Comparison of ENCODE assay signal across 17 cellular contexts in genomic region chr13:98208606-98209005, GRCh38. TPM values are rescaled to one million over a fixed set of nuclear protein-coding genes. Genes with fewer than 3 reads are reported as not detected.
DNase-seq lines count a peak whose midpoint lies in the region; ATAC-seq and TF ChIP-seq lines count a peak whose summit lies in the region.
"Had no signal": no experiment of that assay in that cellular context is flagged by ENCODE, and none has a peak within 500 bp of the region (broad histone marks: within the 10 kb centered on the region; RNA-seq: fewer than 3 reads in every experiment).

No MANE protein-coding gene starts in this region.

- no peaks in the 10 kb centered on the region for H3K27me3 ChIP-seq in SJSA1 (replicated peaks)
- H3K27me3 ChIP-seq: SJCRH30 had no signal

- DNase-seq in SJSA1 (ENCODE audit: low read depth in 1 of 2, low spot score in 2 of 2) (no peak), endothelial cell (ENCODE audit: low spot score) (no peak), neural crest cell (ENCODE audit: low read depth, low spot score) (no peak), type B pancreatic cell (ENCODE audit: extremely low spot score, unreplicated experiment) (no peak), Calu3 (no peak), Right ventricle myocardium inferior (ENCODE audit: missing footprints) (no peak), GM19238 (ENCODE audit: insufficient read length, low spot score) (no peak)
- DNase-seq: Caco-2, KBM-7, MV-4-11, NCI-H1417 treated with DMSO at 0.1 percent for 48 hours, NCI-H1930, NCI-H446 treated with DMSO at 0.1 percent for 48 hours, PC-3, SJCRH30 had no signal

- TF ChIP-seq CTCF in endothelial cell (IDR thresholded peaks at IDR 0.05; ENCODE audit: unreplicated experiment) (no peak), neural crest cell (conservative IDR thresholded peaks at IDR 0.05) (no peak), type B pancreatic cell (conservative IDR thresholded peaks at IDR 0.05) (no peak), Calu3 (IDR thresholded peaks at IDR 0.05; ENCODE audit: unreplicated experiment) (no peak)

- peak overlapping the region; percentile 46 for H3K27ac Mint-ChIP-seq in endothelial cell (ENCODE audit: unreplicated experiment)
- peak overlapping the region; percentile 30 for H3K27ac Mint-ChIP-seq in neural crest cell (ENCODE audit: unreplicated experiment)
- peak overlapping the region; percentile 14 for H3K27ac Mint-ChIP-seq in type B pancreatic cell
- no peak overlapping the region for H3K27ac Mint-ChIP-seq in Calu3 (ENCODE audit: unreplicated experiment)

- H3K9me3 Mint-ChIP-seq in endothelial cell (ENCODE audit: unreplicated experiment) (peaks cover 4% of the 10 kb centered on the region), neural crest cell (peaks cover 23% of the 10 kb centered on the region), type B pancreatic cell (peaks cover 19% of the 10 kb centered on the region), Calu3 (ENCODE audit: low read depth, unreplicated experiment) (peaks cover 5% of the 10 kb centered on the region)

- CTCF ChIA-PET in Calu3 (lab: Charles Lee): no interaction called here

- peaks cover 5% of the 10 kb centered on the region for H3K27me3 Mint-ChIP-seq in endothelial cell (ENCODE audit: unreplicated experiment)
- H3K27me3 Mint-ChIP-seq in neural crest cell (ENCODE audit: low read depth): no peaks in the 10 kb centered on the region
- no peaks in the 10 kb centered on the region for H3K27me3 Mint-ChIP-seq in type B pancreatic cell
- no peaks in the 10 kb centered on the region for H3K27me3 Mint-ChIP-seq in Calu3 (ENCODE audit: unreplicated experiment)

- H3K4me3 Mint-ChIP-seq in endothelial cell (ENCODE audit: unreplicated experiment) (no peak overlapping the region), neural crest cell (no peak overlapping the region), type B pancreatic cell (no peak overlapping the region), Calu3 (ENCODE audit: low read depth, unreplicated experiment) (no peak overlapping the region)

- H3K9me3 ChIP-seq in SJSA1 (replicated peaks): peaks cover 7% of the 10 kb centered on the region; the same call in 1 of the 2 replicates

- intact Hi-C loops in Calu3 (cut with micrococcal nuclease; ENCODE audit: unreplicated experiment): no loop called here
- intact Hi-C loops in Right ventricle myocardium inferior (cut with DNase I): no loop called here

- H3K36me3 ChIP-seq in SJSA1: peaks cover 15% of the 10 kb centered on the region
- H3K36me3 ChIP-seq: SJCRH30 had no signal

- no peak overlapping the region for H3K4me3 ChIP-seq in SJSA1
- H3K4me3 ChIP-seq: SJCRH30 had no signal

- BruUV-seq in Calu3 (replicated peaks; lab: Mats Ljungman, UMichigan): no TSS peak

- H3K4me1 ChIP-seq in SJSA1 (replicated peaks): peaks cover 49% of the 10 kb centered on the region
- H3K4me1 ChIP-seq: Caco-2 had no signal

- H3K27ac ChIP-seq in SJSA1: peak overlapping the region; percentile 22; the same call in 1 of the 2 replicates
- H3K27ac ChIP-seq: RWPE1, SJCRH30 had no signal

- H3K4me1 Mint-ChIP-seq in endothelial cell (ENCODE audit: unreplicated experiment) (peaks cover 5% of the 10 kb centered on the region), neural crest cell (peaks cover 41% of the 10 kb centered on the region), type B pancreatic cell (ENCODE audit: unreplicated experiment) (peaks cover 41% of the 10 kb centered on the region), Calu3 (ENCODE audit: low read depth, unreplicated experiment) (peaks cover 17% of the 10 kb centered on the region)

- H3K36me3 Mint-ChIP-seq in endothelial cell (ENCODE audit: low read depth, unreplicated experiment) (peaks cover 35% of the 10 kb centered on the region), neural crest cell (ENCODE audit: low read depth) (peaks cover 50% of the 10 kb centered on the region), type B pancreatic cell (peaks cover 47% of the 10 kb centered on the region), Calu3 (ENCODE audit: insufficient read depth, unreplicated experiment) (peaks cover 3% of the 10 kb centered on the region)

- no peak for ATAC-seq in Right ventricle myocardium inferior
- ATAC-seq: HCT116, PC-3 had no signal

RNA-seq across cellular contexts. Expression of gene RNF113B, which starts 31.5 kb away (rescaled TPM):
- not detected in 2 replicates for total RNA-seq in SJSA1 (2014; rRNA removed; shearing (Covaris generic))
- total RNA-seq in endothelial cell (ENCODE audit: unreplicated experiment) (not detected), neural crest cell (not detected in 2 replicates), type B pancreatic cell (ENCODE audit: low replicate concordance) (not detected in 2 replicates), Calu3 (2022) (not detected in 2 replicates), Right ventricle myocardium inferior (not detected)
- total RNA-seq: Caco-2, PC-3, SJCRH30 had no signal
